Comparison of ENCODE assay signal across 8 cellular contexts in genomic region chr16:7025616-7026190, GRCh38.
DNase-seq lines count a peak whose midpoint lies in the region; ATAC-seq, FAIRE-seq and TF ChIP-seq lines count a peak whose summit lies in the region.

No MANE protein-coding gene starts in this region.

- TF ChIP-seq POLR2A in HCT116 (IDR thresholded peaks at IDR 0.05; ENCODE audit: borderline replicate concordance, extremely low read depth, insufficient read depth, insufficient read length) = no peak
- TF ChIP-seq POLR2A in K562 (conservative IDR thresholded peaks at IDR 0.05) = no peak
- TF ChIP-seq POLR2A in suprapubic skin (IDR thresholded peaks at IDR 0.05) = no peak

- FAIRE-seq in D721Med (lab: Jason Lieb, UNC) (no peak), K562 (lab: Jason Lieb, UNC) (peak; percentile 82)

- H2AFZ ChIP-seq in HCT116 (ENCODE audit: low read depth, low read length, poor library complexity, severe bottlenecking) (no peak overlapping the region), K562 (ENCODE audit: low read depth, low read length) (no peak overlapping the region)

- H3K9ac ChIP-seq in HCT116 (ENCODE audit: low read length) = no peak overlapping the region
- H3K9ac ChIP-seq in K562 (ENCODE audit: insufficient read depth in 1 of 2, low read depth in 2 of 2, low read length in 2 of 2) = no peak overlapping the region

- TF ChIP-seq EP300 in K562 (IDR thresholded peaks at IDR 0.05; ENCODE audit: low read length) (no peak), suprapubic skin (IDR thresholded peaks at IDR 0.05) (no peak)

- H3K4me2 ChIP-seq in HCT116 (ENCODE audit: low read length) = no peak overlapping the region
- no peak overlapping the region for H3K4me2 ChIP-seq in K562 (ENCODE audit: insufficient read depth, low read length)

- TF ChIP-seq RAD21 in HCT116 (IDR thresholded peaks at IDR 0.05; ENCODE audit: low read depth) = 0 out of 2 replicates have a peak, but pooled peaks have one; percentile 11
- peak; percentile 23 to 71; a peak in 3 of 4 replicates for TF ChIP-seq RAD21 in K562 (CRISPR knock-in tag; conservative IDR thresholded peaks at IDR 0.05 in 1 of 2, IDR thresholded peaks at IDR 0.05 in 1 of 2)

- H3K27me3 ChIP-seq in HCT116 (ENCODE audit: insufficient read depth, low read length) = no peaks in the 10 kb centered on the region
- H3K27me3 ChIP-seq in K562 (ENCODE audit: control insufficient read depth in 2 of 2, insufficient read depth in 2 of 2, low read length in 2 of 2) = no peaks in the 10 kb centered on the region
- H3K27me3 ChIP-seq in lung (ENCODE audit: control insufficient read depth, insufficient read depth) = no peaks in the 10 kb centered on the region
- H3K27me3 ChIP-seq in suprapubic skin = no peaks in the 10 kb centered on the region

- WGBS in K562 (ENCODE audit: insufficient coverage, low coverage, missing lambda C conversion rate) = 1% methylated on average over 7 of the region's 7 CpGs
- 32 to 39% methylated on average over 7 of the region's 7 CpGs for WGBS in lung, 2 donors
- WGBS in suprapubic skin = 45% methylated on average over 6 of the region's 7 CpGs

- H3K79me2 ChIP-seq in HCT116 (ENCODE audit: insufficient read depth, low read length) = no peaks in the 10 kb centered on the region
- H3K79me2 ChIP-seq in K562 (ENCODE audit: control insufficient read depth, insufficient read depth, low read length) = no peaks in the 10 kb centered on the region

- in situ Hi-C loops in K562 (cut with MboI) = no loop called here

- CTCF ChIA-PET in HCT116 (lab: Charles Lee) = no interaction called here
- CTCF ChIA-PET in K562 (lab: Yijun Ruan, JAX; ENCODE audit: low intra/inter-chr PET ratio) = interaction anchor here (0.9 kb wide), 1 partner anchor 1147 kb away, joined by 7 read pairs; no protein-coding TSS in a partner anchor

- H4K20me1 ChIP-seq in HCT116 (ENCODE audit: insufficient read depth) (no peaks in the 10 kb centered on the region), K562 (replicated peaks; ENCODE audit: control insufficient read depth, insufficient read depth, low read length) (no peaks in the 10 kb centered on the region; the same call in 1 of the 2 replicates)

- no peak for ATAC-seq in HCT116
- ATAC-seq in K562 = peak; percentile 95
- peak; percentile 62 for ATAC-seq in lung (ENCODE audit: insufficient read depth, low FRiP score)
- no peak for ATAC-seq in GM19452 (IDR thresholded peaks at IDR 0.05; ENCODE audit: unreplicated experiment)

- DNase-seq in D721Med (ENCODE audit: insufficient read length, low spot score) (peak; percentile 57), HCT116 (ENCODE audit: low read depth, low spot score) (no peak), NCI-H748 treated with DMSO at 0.1 percent for 48 hours (lab: John Stamatoyannopoulos, UW) (peak; percentile 37), K562 (ENCODE audit: extremely low read depth in 1 of 4, low spot score in 3 of 4) (peak; percentile 73 to 77 (median 76)), lung (ENCODE audit: low spot score) (peak; percentile 45), suprapubic skin (ENCODE audit: low spot score in 2 of 2) (peak; percentile 70 to 79), coronary artery (ENCODE audit: low spot score) (no peak)

- H3K4me1 ChIP-seq in HCT116 (ENCODE audit: control insufficient read depth in 1 of 2, insufficient read depth in 2 of 2, low read length in 2 of 2) (no peaks in the 10 kb centered on the region), K562 (replicated peaks in 1 of 2; ENCODE audit: control insufficient read depth in 2 of 2, insufficient read depth in 2 of 2, low read length in 2 of 2) (no peaks in the 10 kb centered on the region), lung (ENCODE audit: control insufficient read depth in 2 of 2, insufficient read depth in 2 of 2, low read length in 2 of 2) (no peaks in the 10 kb centered on the region), suprapubic skin (no peaks in the 10 kb centered on the region)

- intact Hi-C loops in HCT116 (cut with micrococcal nuclease) (loop anchor here (5.0 kb wide), 1 partner anchor 1147 kb away; no protein-coding TSS in a partner anchor), K562 (cut with micrococcal nuclease) (no loop called here)

- H3K4me3 ChIP-seq in HCT116 (replicated peaks in 1 of 2; ENCODE audit: low read depth in 1 of 2, low read length in 2 of 2) (no peak overlapping the region), K562 (no peak overlapping the region), lung (no peak overlapping the region), suprapubic skin (no peak overlapping the region), coronary artery (no peak overlapping the region)

- no peaks in the 10 kb centered on the region for H3K36me3 ChIP-seq in HCT116 (ENCODE audit: control insufficient read depth in 1 of 2, insufficient read depth in 2 of 2, low read length in 2 of 2)
- no peaks in the 10 kb centered on the region for H3K36me3 ChIP-seq in K562 (ENCODE audit: control insufficient read depth, insufficient read depth, low read length)
- no peaks in the 10 kb centered on the region for H3K36me3 ChIP-seq in lung (ENCODE audit: control insufficient read depth in 2 of 2, insufficient read depth in 2 of 2, low read length in 2 of 2)
- no peaks in the 10 kb centered on the region for H3K36me3 ChIP-seq in suprapubic skin

- H3K9me3 ChIP-seq in HCT116 (ENCODE audit: control insufficient read depth in 1 of 2, insufficient read depth in 1 of 2, low read depth in 1 of 2, low read length in 2 of 2) (no peaks in the 10 kb centered on the region), K562 (replicated peaks; ENCODE audit: control insufficient read depth, insufficient read depth, low read depth, low read length) (no peaks in the 10 kb centered on the region), lung (ENCODE audit: control insufficient read depth in 2 of 2, insufficient read depth in 1 of 2, low read length in 1 of 2) (no peaks in the 10 kb centered on the region), suprapubic skin (no peaks in the 10 kb centered on the region)

- no peaks in the 10 kb centered on the region for H3K9me2 ChIP-seq in HCT116 (ENCODE audit: insufficient read depth)

- H3K27ac ChIP-seq in HCT116 (ENCODE audit: low read depth, low read length) = no peak overlapping the region
- H3K27ac ChIP-seq in K562 (ENCODE audit: extremely low read depth, low read depth, low read length) = no peak overlapping the region
- H3K27ac ChIP-seq in lung (ENCODE audit: low read depth in 1 of 2, low read length in 1 of 2) = no peak overlapping the region
- H3K27ac ChIP-seq in suprapubic skin = no peak overlapping the region
- no peak overlapping the region for H3K27ac ChIP-seq in coronary artery

- POLR2A ChIA-PET in HCT116 (lab: Charles Lee) = no interaction called here
- POLR2A ChIA-PET in K562 (lab: Yijun Ruan, JAX) = interaction anchor here (0.6 to 0.8 kb wide), 2 partner anchors 9 to 372 kb away, joined by 3 read pairs; no protein-coding TSS in a partner anchor

- TF ChIP-seq CTCF in D721Med (IDR thresholded peaks at IDR 0.05; ENCODE audit: insufficient read depth, missing control alignments) (peak; percentile 75), HCT116 (IDR thresholded peaks at IDR 0.05 in 2 of 3, conservative IDR thresholded peaks at IDR 0.05 in 1 of 3; ENCODE audit: borderline replicate concordance in 1 of 3, insufficient read depth in 1 of 3, low read depth in 2 of 3, low read length in 2 of 3) (peak in 2 of 3 experiments; percentile 31 to 37; a peak in 2 of 6 replicates), K562 (IDR thresholded peaks at IDR 0.05 in 2 of 3, conservative IDR thresholded peaks at IDR 0.05 in 1 of 3; ENCODE audit: insufficient read depth in 2 of 3, low read depth in 1 of 3, low read length in 3 of 3) (peak; percentile 64 to 80 (median 67)), lung (IDR thresholded peaks at IDR 0.05; ENCODE audit: control extremely low read depth, extremely low read depth) (peak; percentile 10), suprapubic skin (IDR thresholded peaks at IDR 0.05) (peak; percentile 18 to 48), coronary artery (IDR thresholded peaks at IDR 0.05) (no peak)

- no TSS peak for BruUV-seq in HCT116 (replicated peaks; lab: Mats Ljungman, UMichigan)
- no TSS peak for BruUV-seq in K562 (replicated peaks; lab: Mats Ljungman, UMichigan)

- H3K9me1 ChIP-seq in K562 (ENCODE audit: control insufficient read depth, insufficient read depth, low read length) = no peaks in the 10 kb centered on the region

- RAD21 ChIA-PET in HCT116 (lab: Charles Lee; ENCODE audit: low non-redundant PET in 1 of 2, low total read pairs in 2 of 2, uncharacterized antibody in 2 of 2, unreplicated experiment in 2 of 2) = no interaction called here

TF ChIP-seq in K562, 482 proteins besides CTCF, POLR2A, EP300 and RAD21:
- TF ChIP-seq SPI1 (IDR thresholded peaks at IDR 0.05; ENCODE audit: borderline replicate concordance, low read depth, low read length) = no peak
- TF ChIP-seq STAG1 (CRISPR knock-in tag; IDR thresholded peaks at IDR 0.05; ENCODE audit: borderline replicate concordance) = peak; percentile 41; the same call in 1 of the 2 replicates
- TF ChIP-seq SMC3 (conservative IDR thresholded peaks at IDR 0.05; ENCODE audit: insufficient read depth, low read depth, low read length) = peak; percentile 56
- peak in 1 of 3 experiments; percentile 72 for TF ChIP-seq YY1 (IDR thresholded peaks at IDR 0.05; ENCODE audit: borderline replicate concordance in 1 of 3, control insufficient read depth in 1 of 3, extremely low read depth in 1 of 3, insufficient read depth in 3 of 3, insufficient read length in 1 of 3, insufficient replicate concordance in 2 of 3, low read depth in 1 of 3, low read length in 2 of 3)
- TF ChIP-seq ZNF324 (CRISPR knock-in tag; IDR thresholded peaks at IDR 0.05) = no peak

Comparison
In these comparisons a context has a peak if more than half of its experiments do, and no peak if none do; other contexts are left out.
1. DNase-seq: peak in D721Med (single experiment), NCI-H748 treated with DMSO at 0.1 percent for 48 hours (single experiment), K562 (4 of 4), lung (single experiment) and suprapubic skin (2 of 2); none in HCT116 (single experiment) and coronary artery (single experiment).
2. ATAC-seq: peak in K562 (single experiment) and lung (single experiment); none in HCT116 (single experiment) and GM19452 (single experiment).